Comparison of ENCODE assay signal across 13 cellular contexts in genomic region chr18:63315879-63316278, GRCh38. TPM values are rescaled to one million over a fixed set of nuclear protein-coding genes. Genes with fewer than 3 reads are reported as not detected.
DNase-seq lines count a peak whose midpoint lies in the region; ATAC-seq and TF ChIP-seq lines count a peak whose summit lies in the region.
"Had no signal": no experiment of that assay in that cellular context is flagged by ENCODE, and none has a peak within 500 bp of the region (broad histone marks: within the 10 kb centered on the region; RNA-seq: fewer than 3 reads in every experiment).

No MANE protein-coding gene starts in this region.

- H3K9me3 ChIP-seq in CD4-positive, alpha-beta T cell (ENCODE audit: control insufficient read depth, low read length), result no peaks in the 10 kb centered on the region
- H3K9me3 ChIP-seq: Caco-2 had no signal

- CTCF ChIA-PET in CD4-positive, alpha-beta T cell (lab: Charles Lee), result no interaction called here
- CTCF ChIA-PET in GM10248 (lab: Yijun Ruan, JAX), result interaction anchor here (1.4 to 6.0 kb wide), 4 partner anchors 9 to 299 kb away, joined by 5 to 33 read pairs (median 10); no protein-coding TSS in a partner anchor

- H3K27ac Mint-ChIP-seq in CD4-positive, alpha-beta T cell, result peak overlapping the region; percentile 95
- H3K27ac Mint-ChIP-seq in IgD-negative memory B cell (peak overlapping the region in 2 of 3 donors; percentile 7 to 95), nephron progenitor cell (no peak overlapping the region)
- H3K27ac Mint-ChIP-seq in activated naive CD8-positive, alpha-beta T cell treated with anti-CD3 and anti-CD28 coated beads for 36 hours, result peak overlapping the region; percentile 86
- H3K27ac Mint-ChIP-seq: H9 had no signal

- H3K4me3 Mint-ChIP-seq in CD4-positive, alpha-beta T cell, result peak overlapping the region; percentile 98
- H3K4me3 Mint-ChIP-seq in IgD-negative memory B cell (peak overlapping the region; percentile 89 to 100 (median 98)), nephron progenitor cell (peak overlapping the region; percentile 91)
- H3K4me3 Mint-ChIP-seq in activated naive CD8-positive, alpha-beta T cell treated with anti-CD3 and anti-CD28 coated beads for 36 hours, result peak overlapping the region; percentile 95
- H3K4me3 Mint-ChIP-seq: H9 had no signal

- H3K27me3 Mint-ChIP-seq in CD4-positive, alpha-beta T cell, result no peaks in the 10 kb centered on the region
- H3K27me3 Mint-ChIP-seq in IgD-negative memory B cell (no peaks in the 10 kb centered on the region), nephron progenitor cell (ENCODE audit: low read depth, poor library complexity) (peaks cover 47% of the 10 kb centered on the region)
- H3K27me3 Mint-ChIP-seq in activated naive CD8-positive, alpha-beta T cell treated with anti-CD3 and anti-CD28 coated beads for 36 hours, result no peaks in the 10 kb centered on the region

- DNase-seq in CD4-positive, alpha-beta T cell, result no peak
- DNase-seq in activated naive CD8-positive, alpha-beta T cell treated with anti-CD3 and anti-CD28 coated beads for 36 hours, result no peak
- DNase-seq in nephron progenitor cell (no peak), GM10248 (ENCODE audit: extremely low spot score) (no peak), pons (ENCODE audit: low spot score) (no peak), left lobe of liver (ENCODE audit: low spot score) (no peak)
- DNase-seq: Caco-2, H9, NCI-H345, Right ventricle myocardium superior, WERI-Rb-1 had no signal

- H3K36me3 Mint-ChIP-seq in CD4-positive, alpha-beta T cell (ENCODE audit: low read depth), result peaks cover 25% of the 10 kb centered on the region
- H3K36me3 Mint-ChIP-seq in IgD-negative memory B cell (no peaks in the 10 kb centered on the region), nephron progenitor cell (ENCODE audit: low read depth) (peaks cover 15% of the 10 kb centered on the region)
- peaks cover 62% of the 10 kb centered on the region for H3K36me3 Mint-ChIP-seq in activated naive CD8-positive, alpha-beta T cell treated with anti-CD3 and anti-CD28 coated beads for 36 hours

- ATAC-seq in CD4-positive, alpha-beta T cell (ENCODE audit: poor library complexity), result no peak
- ATAC-seq in left lobe of liver (no peak), HG02588 (IDR thresholded peaks at IDR 0.05; ENCODE audit: unreplicated experiment) (no peak)

- peaks cover 86% of the 10 kb centered on the region for H3K4me1 Mint-ChIP-seq in CD4-positive, alpha-beta T cell (ENCODE audit: low read depth)
- peaks cover 35 to 55% (median 43%) of the 10 kb centered on the region in 3 donors for H3K4me1 Mint-ChIP-seq in IgD-negative memory B cell
- peaks cover 46% of the 10 kb centered on the region for H3K4me1 Mint-ChIP-seq in activated naive CD8-positive, alpha-beta T cell treated with anti-CD3 and anti-CD28 coated beads for 36 hours
- H3K4me1 Mint-ChIP-seq in nephron progenitor cell, result peaks cover 61% of the 10 kb centered on the region

- H3K27me3 ChIP-seq in CD4-positive, alpha-beta T cell (ENCODE audit: control insufficient read depth, insufficient read depth, low read length), result no peaks in the 10 kb centered on the region

- H3K9me3 Mint-ChIP-seq in CD4-positive, alpha-beta T cell, result no peaks in the 10 kb centered on the region
- no peaks in the 10 kb centered on the region for H3K9me3 Mint-ChIP-seq in IgD-negative memory B cell
- no peaks in the 10 kb centered on the region for H3K9me3 Mint-ChIP-seq in activated naive CD8-positive, alpha-beta T cell treated with anti-CD3 and anti-CD28 coated beads for 36 hours
- H3K9me3 Mint-ChIP-seq in nephron progenitor cell, result no peaks in the 10 kb centered on the region
- H3K9me3 Mint-ChIP-seq: H9 had no signal

- intact Hi-C loops in CD4-positive, alpha-beta T cell (cut with DNase I, micrococcal nuclease), result loop anchor here (2.0 to 10.0 kb wide), 8 partner anchors 15 to 794 kb away; partner anchors contain the start of genes ZCCHC2 (in 2 of the 2) and VPS4B (in 1 of the 2)

- POLR2A ChIA-PET in CD4-positive, alpha-beta T cell (lab: Charles Lee), result interaction anchor here (1.3 to 3.0 kb wide), 5 partner anchors 17 to 184 kb away, joined by 3 to 19 read pairs (median 4); no protein-coding TSS in a partner anchor
- POLR2A ChIA-PET in GM10248 (lab: Yijun Ruan, JAX), result no interaction called here

- H3K27ac ChIP-seq in CD4-positive, alpha-beta T cell (ENCODE audit: low read depth, low read length), result no peak overlapping the region
- H3K27ac ChIP-seq: WERI-Rb-1 had no signal

- no peak for TF ChIP-seq CTCF in CD4-positive, alpha-beta T cell (IDR thresholded peaks at IDR 0.05)
- no peak for TF ChIP-seq CTCF in nephron progenitor cell (IDR thresholded peaks at IDR 0.05)
- no peak for TF ChIP-seq CTCF in GM10248 (IDR thresholded peaks at IDR 0.05; ENCODE audit: control extremely low read depth, extremely low read depth, low read depth, missing control alignments)

RNA-seq across cellular contexts. Expression of gene BCL2, which starts 3.7 kb away (rescaled TPM):
- 10 to 100 TPM; 40.1 to 40.3 TPM for total RNA-seq in CD4-positive, alpha-beta T cell
- polyA plus RNA-seq in IgD-negative memory B cell, result 36.2 TPM
- 10 to 100 TPM; 62.8 to 67.3 TPM for total RNA-seq in activated naive CD8-positive, alpha-beta T cell treated with anti-CD3 and anti-CD28 coated beads for 36 hours
- total RNA-seq in left lobe of liver, result 1.0 TPM

RNA-seq across cellular contexts. Expression of gene KDSR, which starts 51.1 kb away (rescaled TPM):
- 10 to 100 TPM; 21.1 to 23.5 TPM for total RNA-seq in CD4-positive, alpha-beta T cell
- 40.2 TPM for polyA plus RNA-seq in IgD-negative memory B cell
- total RNA-seq in activated naive CD8-positive, alpha-beta T cell treated with anti-CD3 and anti-CD28 coated beads for 36 hours, result 10 to 100 TPM; 50.5 to 55.8 TPM
- total RNA-seq in left lobe of liver, result 49.0 TPM

Comparison
In these comparisons a context has a peak if more than half of its experiments do, and no peak if none do; other contexts are left out.
1. RNA of gene BCL2, which starts 3.7 kb away (total RNA-seq): 62.8 to 67.3 TPM in activated naive CD8-positive, alpha-beta T cell treated with anti-CD3 and anti-CD28 coated beads for 36 hours and 40.1 to 40.3 TPM in CD4-positive, alpha-beta T cell; 1.0 TPM in left lobe of liver (single experiment); every median in the first group is over 10 times any median in the second.
2. Peak in every context shown above with its lines, with median percentiles within 50 percentile points of each other: H3K4me3 Mint-ChIP-seq.